Comparison of ENCODE assay signal across 15 cellular contexts in the genomic region with DNA sequence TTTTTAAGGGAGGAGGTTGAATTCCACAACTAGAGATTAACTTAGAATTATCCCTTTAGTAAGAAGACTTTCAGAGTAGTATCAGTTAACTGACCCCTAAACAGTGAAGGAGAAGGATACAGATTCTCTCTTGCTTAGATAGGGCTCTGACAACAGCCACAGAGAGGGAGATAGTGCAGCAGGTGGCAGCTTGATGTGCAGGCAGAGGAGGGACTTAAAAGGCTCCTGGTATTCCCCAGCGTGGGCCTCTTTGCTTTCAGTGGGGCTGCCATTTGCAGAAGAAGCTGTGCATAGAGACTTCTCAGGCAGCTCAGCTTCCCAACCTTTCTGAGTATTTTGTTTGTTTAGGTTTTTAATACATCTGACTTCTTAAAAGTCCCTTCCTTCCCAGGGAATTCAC. TPM values are rescaled to one million over a fixed set of nuclear protein-coding genes. Genes with fewer than 3 reads are reported as not detected.
A peak's percentile ranks its signal among the peaks of the same experiment; 100 is the strongest.
DNase-seq lines count a peak whose midpoint lies in the region; ATAC-seq lines count a peak whose summit lies in the region.
"Had no signal": no experiment of that assay in that cellular context is flagged by ENCODE, and none has a peak within 500 bp of the region (broad histone marks: within the 10 kb centered on the region; RNA-seq: fewer than 3 reads in every experiment).

No MANE protein-coding gene starts in this region.

- H3K79me1 ChIP-seq in mesenchymal stem cell (replicated peaks; ENCODE audit: low read length, poor library complexity, severe bottlenecking) = no peaks in the 10 kb centered on the region

- H3K9ac ChIP-seq in mesenchymal stem cell (ENCODE audit: low read length) = no peak overlapping the region

- no peak overlapping the region for H3K14ac ChIP-seq in mesenchymal stem cell (ENCODE audit: low read length in 2 of 2)

- H3K23ac ChIP-seq in mesenchymal stem cell (ENCODE audit: low read length in 2 of 2) = no peak overlapping the region

- H3K4me3 ChIP-seq in H7 (ENCODE audit: insufficient read depth, low read depth, low read length) (no peak overlapping the region), mesenchymal stem cell (ENCODE audit: insufficient read depth in 1 of 2, low read depth in 1 of 2, low read length in 2 of 2) (no peak overlapping the region)
- H3K4me3 ChIP-seq: coronary artery, right lobe of liver had no signal

- no peak overlapping the region for H4K91ac ChIP-seq in mesenchymal stem cell (ENCODE audit: low read length)

- H3K36me3 ChIP-seq in H7 (replicated peaks; ENCODE audit: control insufficient read depth, insufficient read depth, low read length) (no peaks in the 10 kb centered on the region), mesenchymal stem cell (ENCODE audit: control insufficient read depth in 1 of 2, insufficient read depth in 2 of 2, low read depth in 1 of 2, low read length in 2 of 2) (no peaks in the 10 kb centered on the region)
- H3K36me3 ChIP-seq: right lobe of liver had no signal

- no peak overlapping the region for H2AFZ ChIP-seq in mesenchymal stem cell (ENCODE audit: low read depth, low read length)

- H2BK5ac ChIP-seq in mesenchymal stem cell (ENCODE audit: low read depth, low read length, poor library complexity, severe bottlenecking) = no peak overlapping the region

- no peak overlapping the region for H2AK5ac ChIP-seq in mesenchymal stem cell (ENCODE audit: low read length, severe bottlenecking)

- H3K4me1 ChIP-seq in mesenchymal stem cell (ENCODE audit: control insufficient read depth, insufficient read depth, low read depth, low read length) = peaks cover 2% of the 10 kb centered on the region
- H3K4me1 ChIP-seq: right lobe of liver had no signal

- no peak overlapping the region for H3K4me2 ChIP-seq in mesenchymal stem cell (ENCODE audit: low read length, poor library complexity, severe bottlenecking)

- DNase-seq in H7 (peak; percentile 15), NCI-H146 treated with DMSO at 0.1 percent for 48 hours (lab: John Stamatoyannopoulos, UW; ENCODE audit: unreplicated experiment) (peak; percentile 55), mesenchymal stem cell (no peak), retina (no peak), left colon (no peak)
- DNase-seq in activated CD4-positive, alpha-beta T cell treated with anti-CD3 and anti-CD28 coated beads, Interleukin-2, amount 50 U/mL, for 4 hours = no peak
- DNase-seq: activated CD8-positive, alpha-beta memory T cell treated with anti-CD3 and anti-CD28 coated beads, Interleukin-2, amount 50 U/mL, for 4 hours; CD8-positive, alpha-beta T cell; NCI-H1694 treated with DMSO at 0.1 percent for 48 hours; right lobe of liver; RPMI8226; substantia nigra had no signal

- 83% methylated on average over 1 of the region's 1 CpG for WGBS in mesenchymal stem cell

- H3K27ac ChIP-seq in mesenchymal stem cell (ENCODE audit: low read length, poor library complexity, severe bottlenecking) = peak overlapping the region; percentile 74
- H3K27ac ChIP-seq: coronary artery, right lobe of liver had no signal

- no peaks in the 10 kb centered on the region for H3K27me3 ChIP-seq in H7 (ENCODE audit: control insufficient read depth, insufficient read depth, low read length)
- no peaks in the 10 kb centered on the region for H3K27me3 ChIP-seq in mesenchymal stem cell (ENCODE audit: control insufficient read depth in 1 of 2, insufficient read depth in 1 of 2, low read length in 2 of 2)
- H3K27me3 ChIP-seq: right lobe of liver had no signal

- ATAC-seq in GM18868 (IDR thresholded peaks at IDR 0.05; ENCODE audit: unreplicated experiment) (peak; percentile 81), left colon (no peak), GM19035 (IDR thresholded peaks at IDR 0.05; ENCODE audit: unreplicated experiment) (no peak)
- ATAC-seq: CD8-positive, alpha-beta T cell; right lobe of liver had no signal

- no peak overlapping the region for H3K18ac ChIP-seq in mesenchymal stem cell (ENCODE audit: low read depth in 1 of 2, low read length in 2 of 2)

- H4K8ac ChIP-seq in mesenchymal stem cell (ENCODE audit: low read length) = no peak overlapping the region

- H3K4ac ChIP-seq in mesenchymal stem cell (ENCODE audit: low read depth in 1 of 2, low read length in 2 of 2) = no peak overlapping the region

- no peak overlapping the region for H2BK15ac ChIP-seq in mesenchymal stem cell (ENCODE audit: low read depth, poor library complexity, severe bottlenecking)

- H3K9me3 ChIP-seq in mesenchymal stem cell (ENCODE audit: control insufficient read depth, low read length) = no peaks in the 10 kb centered on the region
- H3K9me3 ChIP-seq: right lobe of liver had no signal

- H2BK120ac ChIP-seq in mesenchymal stem cell (ENCODE audit: low read depth, low read length) = no peak overlapping the region

- no peak overlapping the region for H2BK12ac ChIP-seq in mesenchymal stem cell (ENCODE audit: low read length in 2 of 2)

- intact Hi-C loops in left colon (cut with DNase I, micrococcal nuclease) = no loop called here

RNA-seq across cellular contexts. Expression of a gene that starts 15.9 kb away (rescaled TPM):
- total RNA-seq in H7 (2014; rRNA removed; shearing (Covaris generic)) = 1.5 and 1.9 TPM in 2 replicates
- 4.6 TPM for polyA plus RNA-seq in mesenchymal stem cell (2013, experiment 1 of 2)
- polyA plus RNA-seq in mesenchymal stem cell (2013, experiment 2 of 2) = 5.0 TPM
- 10 to 100 TPM in 1 of 2 donors, 1 to 10 TPM in 1; 7.4 to 11.0 TPM for total RNA-seq in left colon
- total RNA-seq: CD8-positive, alpha-beta T cell had no signal

Comparison
In these comparisons a context has a peak if more than half of its experiments do, and no peak if none do; other contexts are left out.
1. DNase-seq: peak in H7 (single experiment) and NCI-H146 treated with DMSO at 0.1 percent for 48 hours (single experiment); none in mesenchymal stem cell (single experiment), retina (single experiment), activated CD4-positive, alpha-beta T cell treated with anti-CD3 and anti-CD28 coated beads, Interleukin-2, amount 50 U/mL, for 4 hours (0 of 2) and left colon (0 of 2).